Comparison of ENCODE assay signal across 1 cellular context in genomic region chr1:61392417-61393242, GRCh38.
TF ChIP-seq lines count a peak whose summit lies in the region.

No MANE protein-coding gene starts in this region.

TF ChIP-seq in K562, 482 proteins besides CTCF, POLR2A, EP300 and RAD21 (continued from another document):
- TF ChIP-seq CEBPZ (IDR thresholded peaks at IDR 0.05; ENCODE audit: borderline replicate concordance, low read depth, low read length), result no peak
